In the genomic region with DNA sequence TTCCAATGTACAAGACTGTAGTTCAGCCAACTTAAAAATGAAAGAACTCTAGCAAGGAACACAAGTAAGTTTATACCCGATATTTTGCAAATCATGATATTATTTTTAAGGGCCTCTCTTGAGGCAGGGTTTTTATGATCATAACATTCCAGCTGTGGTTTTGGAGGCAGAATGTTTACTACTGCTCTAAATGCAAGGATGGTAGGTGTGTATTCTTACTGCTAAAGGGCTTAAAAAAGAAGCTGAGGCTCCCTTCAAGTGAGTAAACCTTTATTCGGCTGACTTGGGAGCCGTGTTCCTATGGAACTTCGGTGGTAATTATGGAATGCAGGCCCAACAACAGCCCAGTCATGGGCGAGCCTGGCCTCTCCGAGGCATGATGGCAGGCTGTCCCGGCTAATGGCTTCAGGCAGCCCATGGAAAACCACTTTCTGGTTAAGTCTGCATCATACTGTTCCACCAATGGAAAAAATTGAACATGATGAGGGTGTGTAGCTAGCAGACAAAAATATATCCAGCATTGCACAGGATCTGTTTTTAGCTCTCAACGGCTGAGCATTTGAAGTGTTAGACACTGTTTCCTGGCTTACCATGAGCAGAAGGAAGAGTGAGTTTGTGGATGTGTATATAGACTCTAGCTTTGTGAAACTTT, we compare ENCODE assay signal across 15 cellular contexts.
A peak's percentile ranks its signal among the peaks of the same experiment; 100 is the strongest.
DNase-seq lines count a peak whose midpoint lies in the region; ATAC-seq and TF ChIP-seq lines count a peak whose summit lies in the region.
"Had no signal": no experiment of that assay in that cellular context is flagged by ENCODE, and none has a peak within 500 bp of the region (broad histone marks: within the 10 kb centered on the region; RNA-seq: fewer than 3 reads in every experiment).

No MANE protein-coding gene starts in this region.

- no peaks in the 10 kb centered on the region for H4K20me1 ChIP-seq in osteoblast (ENCODE audit: insufficient read depth, low read length)
- no peaks in the 10 kb centered on the region for H4K20me1 ChIP-seq in GM23248 (ENCODE audit: insufficient read depth)

- H3K9ac ChIP-seq in SK-N-MC (ENCODE audit: insufficient read length), result peak overlapping the region; percentile 48
- H3K9ac ChIP-seq in GM23248, result no peak overlapping the region

- H3K4me2 ChIP-seq in osteoblast (ENCODE audit: insufficient read depth, low read length) (peak overlapping the region; percentile 74), GM23248 (ENCODE audit: unreplicated experiment) (no peak overlapping the region)

- TF ChIP-seq CTCF in choroid plexus epithelial cell (conservative IDR thresholded peaks at IDR 0.05; ENCODE audit: low read depth, low read length), result no peak
- no peak for TF ChIP-seq CTCF in osteoblast (IDR thresholded peaks at IDR 0.05; ENCODE audit: extremely low read depth, low read depth, low read length)
- TF ChIP-seq CTCF in adrenal gland (IDR thresholded peaks at IDR 0.05), result no peak

- no peaks in the 10 kb centered on the region for H3K27me3 ChIP-seq in osteoblast (ENCODE audit: insufficient read depth, low read length)
- H3K27me3 ChIP-seq in adrenal gland, result no peaks in the 10 kb centered on the region
- H3K27me3 ChIP-seq in GM23248 (replicated peaks; ENCODE audit: insufficient read depth), result no peaks in the 10 kb centered on the region
- H3K27me3 ChIP-seq: brain microvascular endothelial cell, right lobe of liver had no signal

- peak overlapping the region; percentile 53 for H3K4me3 ChIP-seq in SK-N-MC
- no peak overlapping the region for H3K4me3 ChIP-seq in choroid plexus epithelial cell (ENCODE audit: low read depth, low read length)
- peak overlapping the region; percentile 71 for H3K4me3 ChIP-seq in osteoblast (ENCODE audit: insufficient read depth, low read length)
- no peak overlapping the region for H3K4me3 ChIP-seq in adrenal gland
- H3K4me3 ChIP-seq in GM23248, result no peak overlapping the region
- H3K4me3 ChIP-seq: right lobe of liver had no signal

- H3F3A ChIP-seq in GM23248 (ENCODE audit: insufficient read depth), result peaks cover 9% of the 10 kb centered on the region; the same call in 1 of the 2 replicates

- 82 to 90% (median 87%) methylated on average over 8 of the region's 8 CpGs for WGBS in adrenal gland, 4 donors
- 94 to 97% methylated on average over 8 of the region's 8 CpGs for WGBS in GM23248 (ENCODE audit: low coverage in 1 of 2, low lambda C conversion rate in 2 of 2, missing lambda C conversion rate in 2 of 2), 2 experiments

- peak overlapping the region; percentile 70 for H3K27ac ChIP-seq in SK-N-MC
- H3K27ac ChIP-seq in osteoblast (ENCODE audit: low read depth, low read length), result peak overlapping the region; percentile 88
- H3K27ac ChIP-seq in adrenal gland, result no peak overlapping the region
- H3K27ac ChIP-seq in GM23248, result no peak overlapping the region
- H3K27ac ChIP-seq: brain microvascular endothelial cell, right lobe of liver had no signal

- TF ChIP-seq POLR2A in adrenal gland (IDR thresholded peaks at IDR 0.05), result no peak

- in situ Hi-C loops in GM23248 (cut with MboI), result no loop called here

- intact Hi-C loops in adrenal gland (cut with DNase I), result no loop called here

- no peaks in the 10 kb centered on the region for H3K9me3 ChIP-seq in SK-N-MC (ENCODE audit: low read depth, low read length)
- H3K9me3 ChIP-seq in osteoblast (ENCODE audit: low read depth, low read length), result no peaks in the 10 kb centered on the region
- H3K9me3 ChIP-seq in adrenal gland (replicated peaks in 1 of 3), result no peaks in the 10 kb centered on the region
- no peaks in the 10 kb centered on the region for H3K9me3 ChIP-seq in GM23248 (ENCODE audit: low read depth)
- H3K9me3 ChIP-seq: right lobe of liver had no signal

- peak overlapping the region; percentile 69 for H2AFZ ChIP-seq in osteoblast (ENCODE audit: low read length)
- H2AFZ ChIP-seq in GM23248, result no peak overlapping the region

- ATAC-seq in GM21576 (IDR thresholded peaks at IDR 0.05; ENCODE audit: unreplicated experiment), result no peak
- ATAC-seq: naive thymus-derived CD4-positive, alpha-beta T cell; right lobe of liver had no signal

- DNase-seq in GM03348 (ENCODE audit: low spot score), result peak; percentile 35
- no peak for DNase-seq in SK-N-MC (ENCODE audit: low read depth, low spot score)
- peak; percentile 21 for DNase-seq in choroid plexus epithelial cell (ENCODE audit: low read depth)
- DNase-seq in osteoblast (ENCODE audit: insufficient read length, low spot score, missing footprints), result peak; percentile 86
- no peak for DNase-seq in adrenal gland
- DNase-seq in NCI-H1092 treated with DMSO at 0.1 percent for 48 hours (lab: John Stamatoyannopoulos, UW), result no peak
- no peak for DNase-seq in GM23248
- DNase-seq: brain microvascular endothelial cell; CD4-positive, alpha-beta T cell; H9; naive thymus-derived CD4-positive, alpha-beta T cell; NCI-H1694 treated with DMSO at 0.1 percent for 48 hours; right lobe of liver; SHP77 had no signal

- H3K9me2 ChIP-seq in GM23248 (ENCODE audit: insufficient read depth), result no peaks in the 10 kb centered on the region

- peaks cover 43% of the 10 kb centered on the region for H3K79me2 ChIP-seq in osteoblast (ENCODE audit: insufficient read depth, low read length)
- no peaks in the 10 kb centered on the region for H3K79me2 ChIP-seq in GM23248 (ENCODE audit: insufficient read depth)

- H3K4me1 ChIP-seq in osteoblast (ENCODE audit: insufficient read depth, low read length), result peaks cover 40% of the 10 kb centered on the region
- no peaks in the 10 kb centered on the region for H3K4me1 ChIP-seq in adrenal gland (replicated peaks in 1 of 2)
- peaks cover 21% of the 10 kb centered on the region for H3K4me1 ChIP-seq in GM23248 (ENCODE audit: insufficient read depth)
- H3K4me1 ChIP-seq: right lobe of liver had no signal

- no peaks in the 10 kb centered on the region for H3K36me3 ChIP-seq in SK-N-MC (ENCODE audit: insufficient read depth, low read length)
- H3K36me3 ChIP-seq in osteoblast (ENCODE audit: insufficient read depth, low read length), result no peaks in the 10 kb centered on the region
- no peaks in the 10 kb centered on the region for H3K36me3 ChIP-seq in adrenal gland (replicated peaks in 1 of 2)
- H3K36me3 ChIP-seq in GM23248 (ENCODE audit: low read depth), result no peaks in the 10 kb centered on the region
- H3K36me3 ChIP-seq: brain microvascular endothelial cell, right lobe of liver had no signal

Comparison
In these comparisons a context has a peak if more than half of its experiments do, and no peak if none do; other contexts are left out.
1. DNase-seq: peak in GM03348 (single experiment), choroid plexus epithelial cell (single experiment) and osteoblast (single experiment); none in SK-N-MC (single experiment), adrenal gland (0 of 7), NCI-H1092 treated with DMSO at 0.1 percent for 48 hours (single experiment) and GM23248 (single experiment).
2. H3K27ac ChIP-seq: peak in SK-N-MC (single experiment) and osteoblast (single experiment); none in adrenal gland (0 of 5) and GM23248 (single experiment).
3. H3K4me3 ChIP-seq: peak in SK-N-MC (single experiment) and osteoblast (single experiment); none in choroid plexus epithelial cell (single experiment), adrenal gland (0 of 4) and GM23248 (single experiment).